ENCODE assay signal across 20 cellular contexts in genomic region chr19:29448046-29448445, GRCh38.
A peak's percentile ranks its signal among the peaks of the same experiment; 100 is the strongest.
DNase-seq lines count a peak whose midpoint lies in the region; ATAC-seq and TF ChIP-seq lines count a peak whose summit lies in the region.
"Had no signal": no experiment of that assay in that cellular context is flagged by ENCODE, and none has a peak within 500 bp of the region (broad histone marks: within the 10 kb centered on the region; RNA-seq: fewer than 3 reads in every experiment).

No MANE protein-coding gene starts in this region.

- DNase-seq in right atrium auricular region (ENCODE audit: low spot score) = peak; percentile 30
- no peak for DNase-seq in left cardiac atrium
- peak; percentile 5 for DNase-seq in ecto neural progenitor cell (ENCODE audit: low spot score)
- DNase-seq in posterior vena cava (ENCODE audit: low spot score) = peak; percentile 46
- DNase-seq: ACHN; BE2C; C1 segment of cervical spinal cord; CD4-positive, CD25-positive, alpha-beta regulatory T cell; CD8-positive, alpha-beta memory T cell; COR-L47; DMS 273 treated with DMSO at 0.1 percent for 48 hours; DMS53; DND-41; EL; GOT3 had no signal

- intact Hi-C loops in left cardiac atrium (cut with DNase I) (no loop called here), posterior vena cava (cut with DNase I) (no loop called here)

- ATAC-seq in left cardiac atrium (no peak), GM18858 (IDR thresholded peaks at IDR 0.05; ENCODE audit: unreplicated experiment) (no peak), GM21447 (IDR thresholded peaks at IDR 0.05; ENCODE audit: unreplicated experiment) (no peak)
- ATAC-seq: GM12878, HepG2 had no signal

- H3K4me3 ChIP-seq in right atrium auricular region = no peak overlapping the region
- H3K4me3 ChIP-seq: GM12878, HAP-1 had no signal

- no peak overlapping the region for H3K27ac ChIP-seq in right atrium auricular region

- H3K4me1 ChIP-seq in right atrium auricular region = no peaks in the 10 kb centered on the region
- H3K4me1 ChIP-seq: BE2C, HAP-1 had no signal

- no peaks in the 10 kb centered on the region for H3K36me3 ChIP-seq in right atrium auricular region
- H3K36me3 ChIP-seq: BE2C, HAP-1 had no signal

- H3K9me3 ChIP-seq in right atrium auricular region = no peaks in the 10 kb centered on the region
- H3K9me3 ChIP-seq: BE2C, HAP-1 had no signal

- no peaks in the 10 kb centered on the region for H3K27me3 ChIP-seq in right atrium auricular region
- H3K27me3 ChIP-seq: BE2C had no signal

- no peak for TF ChIP-seq CTCF in right atrium auricular region (IDR thresholded peaks at IDR 0.05)
